Comparison of ENCODE assay signal across 17 cellular contexts in genomic region chr20:61973515-61974356, GRCh38.
DNase-seq lines count a peak whose midpoint lies in the region; ATAC-seq, FAIRE-seq and TF ChIP-seq lines count a peak whose summit lies in the region.
"Had no signal": no experiment of that assay in that cellular context is flagged by ENCODE, and none has a peak within 500 bp of the region (broad histone marks: within the 10 kb centered on the region; RNA-seq: fewer than 3 reads in every experiment).

No MANE protein-coding gene starts in this region.

- H3K18ac ChIP-seq in trophoblast cell (ENCODE audit: low read length): no peak overlapping the region

- H3K9me3 Mint-ChIP-seq in GM23338: no peaks in the 10 kb centered on the region
- no peaks in the 10 kb centered on the region for H3K9me3 Mint-ChIP-seq in effector memory CD8-positive, alpha-beta T cell
- no peaks in the 10 kb centered on the region for H3K9me3 Mint-ChIP-seq in CD8-positive, alpha-beta T cell

- H2BK5ac ChIP-seq in trophoblast cell (ENCODE audit: low read depth, low read length, poor library complexity): no peak overlapping the region

- no peak overlapping the region for H3K4me3 ChIP-seq in GM23338
- H3K4me3 ChIP-seq in HCT116 (replicated peaks in 1 of 2; ENCODE audit: low read depth in 1 of 2, low read length in 2 of 2): no peak overlapping the region
- no peak overlapping the region for H3K4me3 ChIP-seq in bronchial epithelial cell (ENCODE audit: low read depth, low read length)
- H3K4me3 ChIP-seq in trophoblast cell (ENCODE audit: low read depth, low read length): peak overlapping the region; percentile 47
- no peak overlapping the region for H3K4me3 ChIP-seq in CD8-positive, alpha-beta T cell (ENCODE audit: low read depth, low read length)
- H3K4me3 ChIP-seq: BLaER1 treated with 17β-estradiol and CSF1 and Interleukin-3, amounts not matched to agents 10 nM and 100 nM; PC-9 had no signal

- no peak overlapping the region for H4K91ac ChIP-seq in trophoblast cell (ENCODE audit: low read depth, low read length)

- H3K9me2 ChIP-seq in GM23338 (ENCODE audit: insufficient read depth) (no peaks in the 10 kb centered on the region), HCT116 (ENCODE audit: insufficient read depth) (no peaks in the 10 kb centered on the region)
- H3K9me2 ChIP-seq: SK-N-SH had no signal

- no peak overlapping the region for H3K27ac ChIP-seq in GM23338 (ENCODE audit: low read depth)
- H3K27ac ChIP-seq in HCT116 (ENCODE audit: low read depth, low read length): no peak overlapping the region
- H3K27ac ChIP-seq in trophoblast cell (ENCODE audit: low read depth, low read length): no peak overlapping the region
- no peak overlapping the region for H3K27ac ChIP-seq in CD8-positive, alpha-beta T cell (ENCODE audit: low read depth, low read length)
- H3K27ac ChIP-seq: BLaER1 treated with 17β-estradiol and CSF1 and Interleukin-3, amounts not matched to agents 10 nM and 100 nM; HL-60; PC-9 had no signal

- RAD21 ChIA-PET in HCT116 (lab: Charles Lee; ENCODE audit: low non-redundant PET in 1 of 2, low total read pairs in 2 of 2, uncharacterized antibody in 2 of 2, unreplicated experiment in 2 of 2): no interaction called here

- H3K79me1 ChIP-seq in trophoblast cell (ENCODE audit: low read length): no peaks in the 10 kb centered on the region

- no peaks in the 10 kb centered on the region for H3K27me3 ChIP-seq in GM23338 (ENCODE audit: insufficient read depth)
- no peaks in the 10 kb centered on the region for H3K27me3 ChIP-seq in HCT116 (ENCODE audit: insufficient read depth, low read length)
- no peaks in the 10 kb centered on the region for H3K27me3 ChIP-seq in bronchial epithelial cell (ENCODE audit: control insufficient read depth, insufficient read depth, low read length)
- H3K27me3 ChIP-seq in trophoblast cell (ENCODE audit: insufficient read depth, low read length): no peaks in the 10 kb centered on the region
- H3K27me3 ChIP-seq in CD8-positive, alpha-beta T cell (ENCODE audit: insufficient read depth, low read length): no peaks in the 10 kb centered on the region
- H3K27me3 ChIP-seq: BLaER1 treated with 17β-estradiol and CSF1 and Interleukin-3, amounts not matched to agents 10 nM and 100 nM had no signal

- H3K27me3 Mint-ChIP-seq in GM23338 (ENCODE audit: insufficient read depth, low read depth, poor library complexity): peaks cover 5% of the 10 kb centered on the region
- H3K27me3 Mint-ChIP-seq in effector memory CD8-positive, alpha-beta T cell: peaks cover 0 to 3% of the 10 kb centered on the region in 2 donors
- no peaks in the 10 kb centered on the region for H3K27me3 Mint-ChIP-seq in CD8-positive, alpha-beta T cell (ENCODE audit: low read depth)

- H2BK12ac ChIP-seq in trophoblast cell (ENCODE audit: low read length): no peak overlapping the region

- H3K36me3 ChIP-seq in GM23338 (ENCODE audit: insufficient read depth): no peaks in the 10 kb centered on the region
- H3K36me3 ChIP-seq in HCT116 (ENCODE audit: control insufficient read depth in 1 of 2, insufficient read depth in 2 of 2, low read length in 2 of 2): peaks cover 0 to 8% of the 10 kb centered on the region in 2 experiments; a peak in 2 of 4 replicates
- H3K36me3 ChIP-seq in bronchial epithelial cell (ENCODE audit: control insufficient read depth, insufficient read depth, low read length): peaks cover 10% of the 10 kb centered on the region
- H3K36me3 ChIP-seq in trophoblast cell (ENCODE audit: control insufficient read depth in 1 of 2, insufficient read depth in 2 of 2, low read length in 2 of 2): peaks cover 38 to 49% of the 10 kb centered on the region in 2 experiments
- peaks cover 18% of the 10 kb centered on the region for H3K36me3 ChIP-seq in CD8-positive, alpha-beta T cell (ENCODE audit: insufficient read depth, low read length)

- peak; percentile 78 for ATAC-seq in GM23338
- ATAC-seq in HCT116: peak; percentile 49; the same call in 1 of the 2 replicates
- no peak for ATAC-seq in effector memory CD8-positive, alpha-beta T cell (replicated peaks)
- no peak for ATAC-seq in CD8-positive, alpha-beta T cell

- no peaks in the 10 kb centered on the region; the same call in 1 of the 2 replicates for H3K4me1 ChIP-seq in GM23338 (ENCODE audit: insufficient read depth)
- H3K4me1 ChIP-seq in HCT116 (ENCODE audit: control insufficient read depth in 1 of 2, insufficient read depth in 2 of 2, low read length in 2 of 2): no peaks in the 10 kb centered on the region
- no peaks in the 10 kb centered on the region for H3K4me1 ChIP-seq in trophoblast cell (ENCODE audit: control insufficient read depth in 1 of 2, insufficient read depth in 2 of 2, low read length in 2 of 2)
- H3K4me1 ChIP-seq in CD8-positive, alpha-beta T cell (ENCODE audit: insufficient read depth, low read length): no peaks in the 10 kb centered on the region
- H3K4me1 ChIP-seq: BLaER1 treated with 17β-estradiol and CSF1 and Interleukin-3, amounts not matched to agents 10 nM and 100 nM had no signal

- H4K20me1 ChIP-seq in GM23338 (replicated peaks; ENCODE audit: insufficient read depth) (no peaks in the 10 kb centered on the region; the same call in 1 of the 2 replicates), HCT116 (ENCODE audit: insufficient read depth) (no peaks in the 10 kb centered on the region)

- H3K23ac ChIP-seq in trophoblast cell (ENCODE audit: low read length): no peak overlapping the region

- peaks cover 11% of the 10 kb centered on the region for H3K4me1 Mint-ChIP-seq in GM23338
- H3K4me1 Mint-ChIP-seq in effector memory CD8-positive, alpha-beta T cell (ENCODE audit: low read depth in 2 of 2): peaks cover 3 to 5% of the 10 kb centered on the region in 2 donors
- H3K4me1 Mint-ChIP-seq in CD8-positive, alpha-beta T cell (ENCODE audit: low read depth): no peaks in the 10 kb centered on the region

- peak; percentile 51 for DNase-seq in GM23338 (ENCODE audit: low spot score)
- no peak for DNase-seq in HCT116 (ENCODE audit: low read depth, low spot score)
- DNase-seq in bronchial epithelial cell (ENCODE audit: low read depth): no peak
- no peak for DNase-seq in trophoblast cell
- DNase-seq in effector memory CD8-positive, alpha-beta T cell: no peak
- no peak for DNase-seq in nucleus accumbens (lab: John Stamatoyannopoulos, UW)
- no peak for DNase-seq in CD8-positive, alpha-beta T cell
- DNase-seq: DMS 273 treated with DMSO at 0.1 percent for 48 hours, HCEC 1CT, KG1, NCI-H1092, NCI-H2227 treated with DMSO at 0.1 percent for 48 hours, NCI-H526 treated with DMSO at 0.1 percent for 48 hours, PC-9, SK-N-SH had no signal

- no peak for TF ChIP-seq POLR2A in HCT116 (IDR thresholded peaks at IDR 0.05; ENCODE audit: borderline replicate concordance, extremely low read depth, insufficient read depth, insufficient read length)

- TF ChIP-seq RAD21 in HCT116 (IDR thresholded peaks at IDR 0.05; ENCODE audit: low read depth): no peak

- H3K27ac Mint-ChIP-seq in GM23338: no peak overlapping the region
- no peak overlapping the region for H3K27ac Mint-ChIP-seq in effector memory CD8-positive, alpha-beta T cell
- H3K27ac Mint-ChIP-seq in CD8-positive, alpha-beta T cell: no peak overlapping the region

- intact Hi-C loops in HCT116 (cut with micrococcal nuclease): no loop called here
- intact Hi-C loops in CD8-positive, alpha-beta T cell (cut with DNase I, micrococcal nuclease): no loop called here

- CTCF ChIA-PET in HCT116 (lab: Charles Lee): no interaction called here
- CTCF ChIA-PET in CD8-positive, alpha-beta T cell (lab: Charles Lee): no interaction called here

- BruUV-seq in HCT116 (replicated peaks; lab: Mats Ljungman, UMichigan): no TSS peak

- H4K12ac ChIP-seq in trophoblast cell (ENCODE audit: low read depth, low read length): no peak overlapping the region

- POLR2A ChIA-PET in HCT116 (lab: Charles Lee): no interaction called here
- POLR2A ChIA-PET in CD8-positive, alpha-beta T cell (lab: Charles Lee): no interaction called here

- H2AK5ac ChIP-seq in trophoblast cell (ENCODE audit: low read length): no peak overlapping the region

- H3F3A ChIP-seq in GM23338 (replicated peaks; ENCODE audit: low read depth): no peaks in the 10 kb centered on the region

- H3K79me2 ChIP-seq in GM23338 (replicated peaks; ENCODE audit: insufficient read depth): no peaks in the 10 kb centered on the region; the same call in 1 of the 2 replicates
- H3K79me2 ChIP-seq in HCT116 (ENCODE audit: insufficient read depth, low read length): no peaks in the 10 kb centered on the region; the same call in 1 of the 2 replicates
- no peaks in the 10 kb centered on the region for H3K79me2 ChIP-seq in trophoblast cell (ENCODE audit: control insufficient read depth, insufficient read depth, low read length, poor library complexity)

- H3K9me3 ChIP-seq in HCT116 (ENCODE audit: control insufficient read depth in 1 of 2, insufficient read depth in 1 of 2, low read depth in 1 of 2, low read length in 2 of 2): no peaks in the 10 kb centered on the region
- peaks cover 2% of the 10 kb centered on the region for H3K9me3 ChIP-seq in trophoblast cell (ENCODE audit: insufficient read depth, low read depth, low read length)
- H3K9me3 ChIP-seq in CD8-positive, alpha-beta T cell (ENCODE audit: low read length): no peaks in the 10 kb centered on the region
- H3K9me3 ChIP-seq: SK-N-SH had no signal

- peak; percentile 28 for FAIRE-seq in bronchial epithelial cell (lab: Jason Lieb, UNC)

- H3K4me3 Mint-ChIP-seq in GM23338: no peak overlapping the region; the same call in 2 of the 3 replicates
- no peak overlapping the region for H3K4me3 Mint-ChIP-seq in effector memory CD8-positive, alpha-beta T cell
- H3K4me3 Mint-ChIP-seq in CD8-positive, alpha-beta T cell: no peak overlapping the region

- WGBS in trophoblast cell (ENCODE audit: extremely low coverage, insufficient coverage, insufficient read length): no CpG with 5 or more reads among the region's 25 CpGs

- H3K36me3 Mint-ChIP-seq in GM23338 (ENCODE audit: low read depth): peaks cover 27% of the 10 kb centered on the region
- peaks cover 16% of the 10 kb centered on the region for H3K36me3 Mint-ChIP-seq in effector memory CD8-positive, alpha-beta T cell (ENCODE audit: insufficient read depth)
- peaks cover 48% of the 10 kb centered on the region for H3K36me3 Mint-ChIP-seq in CD8-positive, alpha-beta T cell

- H4K8ac ChIP-seq in trophoblast cell (ENCODE audit: low read depth, low read length): no peak overlapping the region

- H3K4me2 ChIP-seq in GM23338: no peak overlapping the region
- no peak overlapping the region for H3K4me2 ChIP-seq in HCT116 (ENCODE audit: low read length)
- H3K4me2 ChIP-seq in trophoblast cell (ENCODE audit: low read length): no peak overlapping the region
- H3K4me2 ChIP-seq: BLaER1 treated with 17β-estradiol and CSF1 and Interleukin-3, amounts not matched to agents 10 nM and 100 nM; PC-9; SK-N-SH had no signal

- H3K9ac ChIP-seq in HCT116 (ENCODE audit: low read length) (no peak overlapping the region), trophoblast cell (ENCODE audit: low read length) (no peak overlapping the region)
- H3K9ac ChIP-seq: BLaER1 treated with 17β-estradiol and CSF1 and Interleukin-3, amounts not matched to agents 10 nM and 100 nM; SK-N-SH had no signal

- H3K4ac ChIP-seq in trophoblast cell (ENCODE audit: low read depth, low read length): no peak overlapping the region

- no peak overlapping the region for H3K14ac ChIP-seq in trophoblast cell (ENCODE audit: low read length)

- no peak overlapping the region for H2BK120ac ChIP-seq in trophoblast cell (ENCODE audit: insufficient read depth, low read length, poor library complexity)

- H2AFZ ChIP-seq in GM23338: no peak overlapping the region
- no peak overlapping the region for H2AFZ ChIP-seq in HCT116 (ENCODE audit: low read depth, low read length, poor library complexity, severe bottlenecking)
- H2AFZ ChIP-seq in trophoblast cell (ENCODE audit: insufficient read depth, low read length, poor library complexity): no peak overlapping the region
- H2AFZ ChIP-seq: PC-9 had no signal

- TF ChIP-seq CTCF in GM23338 (conservative IDR thresholded peaks at IDR 0.05; ENCODE audit: low read depth in 2 of 2): peak; percentile 49 to 63
- peak in 1 of 3 experiments; percentile 17; a peak in 2 of 6 replicates for TF ChIP-seq CTCF in HCT116 (IDR thresholded peaks at IDR 0.05 in 2 of 3, conservative IDR thresholded peaks at IDR 0.05 in 1 of 3; ENCODE audit: borderline replicate concordance in 1 of 3, insufficient read depth in 1 of 3, low read depth in 2 of 3, low read length in 2 of 3)
- no peak for TF ChIP-seq CTCF in bronchial epithelial cell (IDR thresholded peaks at IDR 0.05; ENCODE audit: insufficient read depth, low read length, severe bottlenecking)
- no peak for TF ChIP-seq CTCF in CD8-positive, alpha-beta T cell (IDR thresholded peaks at IDR 0.05)

Comparison
In these comparisons a context has a peak if more than half of its experiments do, and no peak if none do; other contexts are left out.
1. ATAC-seq: peak in GM23338 (single experiment) and HCT116 (single experiment); none in effector memory CD8-positive, alpha-beta T cell (single experiment) and CD8-positive, alpha-beta T cell (single experiment).
2. CTCF ChIP-seq: peak in GM23338 (2 of 2); none in bronchial epithelial cell (single experiment) and CD8-positive, alpha-beta T cell (single experiment).